ENCODE assay signal across 1 cellular context in genomic region chr4:70364002-70364401, GRCh38.
TF ChIP-seq lines count a peak whose summit lies in the region.

No MANE protein-coding gene starts in this region.

TF ChIP-seq in GM23338, 12 proteins besides CTCF, POLR2A, EP300 and RAD21:
- TF ChIP-seq ZNF462 (CRISPR knock-in tag; IDR thresholded peaks at IDR 0.05), result no peak
- no peak for TF ChIP-seq REST (IDR thresholded peaks at IDR 0.05; ENCODE audit: unreplicated experiment)
- TF ChIP-seq CREB1 (CRISPR knock-in tag; IDR thresholded peaks at IDR 0.05; ENCODE audit: low read depth), result no peak
- no peak for TF ChIP-seq ETS1 (IDR thresholded peaks at IDR 0.05)
- TF ChIP-seq JUNB (IDR thresholded peaks at IDR 0.05; ENCODE audit: unreplicated experiment), result no peak
- no peak for TF ChIP-seq POLR2AphosphoS5 (IDR thresholded peaks at IDR 0.05; ENCODE audit: low read depth)
- TF ChIP-seq ZNF114 (CRISPR knock-in tag; IDR thresholded peaks at IDR 0.05), result no peak
- no peak for TF ChIP-seq ZNF331 (CRISPR knock-in tag; IDR thresholded peaks at IDR 0.05; ENCODE audit: low read depth)
- no peak for TF ChIP-seq EZH2phosphoT487 (IDR thresholded peaks at IDR 0.05; ENCODE audit: unreplicated experiment)
- no peak for TF ChIP-seq NANOG (IDR thresholded peaks at IDR 0.05; ENCODE audit: borderline replicate concordance)
- TF ChIP-seq EZH2 (IDR thresholded peaks at IDR 0.05; ENCODE audit: low read depth, unreplicated experiment), result no peak
- TF ChIP-seq STAT1 (IDR thresholded peaks at IDR 0.05; ENCODE audit: unreplicated experiment), result no peak
TF ChIP-seq in GM23338: peak in this region for 0.
